ENCODE assay signal across 9 cellular contexts in genomic region chr14:99564256-99564902, GRCh38. TPM values are rescaled to one million over a fixed set of nuclear protein-coding genes. Genes with fewer than 3 reads are reported as not detected.
DNase-seq lines count a peak whose midpoint lies in the region; ATAC-seq and TF ChIP-seq lines count a peak whose summit lies in the region.
"Had no signal": no experiment of that assay in that cellular context is flagged by ENCODE, and none has a peak within 500 bp of the region (broad histone marks: within the 10 kb centered on the region; RNA-seq: fewer than 3 reads in every experiment).

No MANE protein-coding gene starts in this region.

- TF ChIP-seq CTCF in HFFc6 (IDR thresholded peaks at IDR 0.05) (no peak), left ventricle myocardium inferior (IDR thresholded peaks at IDR 0.05; ENCODE audit: borderline replicate concordance) (no peak)
- no peak for TF ChIP-seq CTCF in CD4-positive, alpha-beta T cell (IDR thresholded peaks at IDR 0.05)

- no peaks in the 10 kb centered on the region for H3K27me3 ChIP-seq in left ventricle myocardium inferior (ENCODE audit: low read depth)
- no peaks in the 10 kb centered on the region for H3K27me3 ChIP-seq in CD4-positive, alpha-beta T cell (ENCODE audit: control insufficient read depth, insufficient read depth, low read length)

- peaks cover 95% of the 10 kb centered on the region for H3K4me1 ChIP-seq in left ventricle myocardium inferior

- DNase-seq in HFFc6 (peak; percentile 37), SK-N-DZ (ENCODE audit: low spot score) (peak; percentile 68), left ventricle myocardium inferior (peak; percentile 62), smooth muscle cell of the brain vasculature (ENCODE audit: low read depth, low spot score) (peak; percentile 72), HuH-7.5 (ENCODE audit: low spot score) (no peak), NOMO-1 treated with DMSO at 0.1 percent for 48 hours (lab: John Stamatoyannopoulos, UW; ENCODE audit: unreplicated experiment) (no peak)
- DNase-seq in CD4-positive, alpha-beta T cell: no peak

- H3K27me3 Mint-ChIP-seq in HFFc6 (ENCODE audit: insufficient read depth): no peaks in the 10 kb centered on the region; the same call in 1 of the 2 replicates
- no peaks in the 10 kb centered on the region for H3K27me3 Mint-ChIP-seq in CD4-positive, alpha-beta T cell

- H3K9me3 Mint-ChIP-seq in HFFc6: no peaks in the 10 kb centered on the region
- no peaks in the 10 kb centered on the region for H3K9me3 Mint-ChIP-seq in CD4-positive, alpha-beta T cell

- no peaks in the 10 kb centered on the region for H3K36me3 ChIP-seq in left ventricle myocardium inferior
- H3K36me3 ChIP-seq: neutrophil had no signal

- H3K27ac Mint-ChIP-seq in HFFc6: no peak overlapping the region
- no peak overlapping the region for H3K27ac Mint-ChIP-seq in CD4-positive, alpha-beta T cell

- no peak for ATAC-seq in HG03571 (IDR thresholded peaks at IDR 0.05; ENCODE audit: unreplicated experiment)
- ATAC-seq in CD4-positive, alpha-beta T cell (ENCODE audit: poor library complexity): no peak

- intact Hi-C loops in left ventricle myocardium inferior (cut with micrococcal nuclease): no loop called here
- intact Hi-C loops in CD4-positive, alpha-beta T cell (cut with DNase I, micrococcal nuclease): no loop called here

- no peak overlapping the region for H3K4me3 Mint-ChIP-seq in HFFc6
- no peak overlapping the region for H3K4me3 Mint-ChIP-seq in CD4-positive, alpha-beta T cell

- POLR2A ChIA-PET in CD4-positive, alpha-beta T cell (lab: Charles Lee): no interaction called here

- H3K4me3 ChIP-seq in left ventricle myocardium inferior: peak overlapping the region; percentile 32

- H3K27ac ChIP-seq in left ventricle myocardium inferior (replicated peaks): peak overlapping the region; percentile 86
- no peak overlapping the region for H3K27ac ChIP-seq in CD4-positive, alpha-beta T cell (ENCODE audit: low read depth, low read length)
- H3K27ac ChIP-seq: neutrophil had no signal

- peaks cover 2% of the 10 kb centered on the region for H3K36me3 Mint-ChIP-seq in HFFc6 (ENCODE audit: low read depth)
- no peaks in the 10 kb centered on the region for H3K36me3 Mint-ChIP-seq in CD4-positive, alpha-beta T cell (ENCODE audit: low read depth)

- CTCF ChIA-PET in CD4-positive, alpha-beta T cell (lab: Charles Lee): no interaction called here

- no peaks in the 10 kb centered on the region for H3K9me3 ChIP-seq in left ventricle myocardium inferior (replicated peaks)
- no peaks in the 10 kb centered on the region for H3K9me3 ChIP-seq in CD4-positive, alpha-beta T cell (ENCODE audit: control insufficient read depth, low read length)
- H3K9me3 ChIP-seq: neutrophil had no signal

- peaks cover 56% of the 10 kb centered on the region for H3K4me1 Mint-ChIP-seq in HFFc6 (ENCODE audit: low read depth)
- H3K4me1 Mint-ChIP-seq in CD4-positive, alpha-beta T cell (ENCODE audit: low read depth): no peaks in the 10 kb centered on the region

RNA-seq across cellular contexts. Expression of gene CCDC85C, which starts 39.6 kb away (rescaled TPM):
- total RNA-seq in HFFc6 (2021; fragmentation: NEBNext Ultra II Directional; extraction: Animal tissue kit (Norgen Biotek cat#: 25700)): 10 to 100 TPM; 31.3 to 41.4 (median 34.3) TPM
- polyA plus RNA-seq in SK-N-DZ (2014; cell fraction: cytosol; rRNA removed): 20.3 and 23.2 TPM in 2 replicates
- polyA plus RNA-seq in SK-N-DZ (2014; cell fraction: nucleus; rRNA removed): 13.6 and 14.7 TPM in 2 replicates
- total RNA-seq in left ventricle myocardium inferior: 41.0 TPM
- total RNA-seq in CD4-positive, alpha-beta T cell: 1 to 10 TPM; 5.8 to 7.5 TPM

Comparison
In these comparisons a context has a peak if more than half of its experiments do, and no peak if none do; other contexts are left out.
1. DNase-seq: peak in HFFc6 (single experiment), SK-N-DZ (single experiment), left ventricle myocardium inferior (single experiment) and smooth muscle cell of the brain vasculature (single experiment); none in CD4-positive, alpha-beta T cell (0 of 10), HuH-7.5 (single experiment) and NOMO-1 treated with DMSO at 0.1 percent for 48 hours (single experiment).